In the genomic region with DNA sequence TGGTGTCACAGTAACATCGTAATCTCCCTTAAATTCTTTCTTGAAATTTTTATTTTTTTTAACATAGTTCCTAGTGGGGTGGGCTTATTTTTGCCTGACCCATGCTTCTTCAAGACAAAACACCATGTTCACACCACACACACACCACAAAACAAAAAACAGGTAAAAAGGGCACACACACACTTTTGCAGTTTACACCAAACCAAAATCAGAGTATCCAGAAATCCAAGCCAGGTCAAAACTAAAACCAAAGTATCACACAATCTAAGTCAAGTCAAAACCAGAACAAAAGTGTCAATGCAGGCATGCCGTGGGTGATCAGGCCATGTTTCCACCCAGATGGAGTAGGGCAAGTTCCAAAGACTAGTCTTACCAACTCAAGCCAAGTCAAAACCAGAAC, we compare ENCODE assay signal across 15 cellular contexts. TPM values are rescaled to one million over a fixed set of nuclear protein-coding genes. Genes with fewer than 3 reads are reported as not detected.
DNase-seq lines count a peak whose midpoint lies in the region; ATAC-seq, FAIRE-seq and TF ChIP-seq lines count a peak whose summit lies in the region.
"Not testable (repeated sequence)": the region's sequence is repeated elsewhere in the genome, so short reads cannot be mapped to it uniquely, and the experiment has no call there.
"Had no signal": no experiment of that assay in that cellular context is flagged by ENCODE, and none has a peak within 500 bp of the region (broad histone marks: within the 10 kb centered on the region; RNA-seq: fewer than 3 reads in every experiment).

No MANE protein-coding gene starts in this region.

- H3K4me1 Mint-ChIP-seq in IgD-negative memory B cell (peaks cover 10 to 19% (median 17%) of the 10 kb centered on the region in 3 donors), activated B cell treated with CpG ODN at 0.5 μM for 24 hours (peaks cover 38% of the 10 kb centered on the region), naive B cell (peaks cover 7 to 21% (median 18%) of the 10 kb centered on the region in 3 donors)

- peak overlapping the region; percentile 58 for H3K4me2 ChIP-seq in DOHH2 (ENCODE audit: low read length)

- not testable (repeated sequence) for DNase-seq in activated B cell treated with CpG ODN at 0.5 μM for 24 hours; epithelial cell of esophagus (ENCODE audit: low read depth); kidney; naive B cell

- POLR2A ChIA-PET in activated B cell treated with CpG ODN at 0.5 μM for 24 hours (lab: Charles Lee): not testable (repeated sequence)

- not testable (repeated sequence) for H3K9ac ChIP-seq in kidney (ENCODE audit: low read length in 2 of 2)

- peak overlapping the region in 3 of 4 donors; percentile 50 to 83 (median 65) for H3K4me3 Mint-ChIP-seq in IgD-negative memory B cell
- H3K4me3 Mint-ChIP-seq in activated B cell treated with CpG ODN at 0.5 μM for 24 hours: peak overlapping the region; percentile 76
- H3K4me3 Mint-ChIP-seq in naive B cell: not testable (repeated sequence)

- not testable (repeated sequence) for H3K9me2 ChIP-seq in DOHH2 (replicated peaks; ENCODE audit: control insufficient read depth, low read length)

- H3K4me3 ChIP-seq in DOHH2 (ENCODE audit: low read length): peak overlapping the region; percentile 75
- H3K4me3 ChIP-seq in epithelial cell of esophagus (ENCODE audit: low read length): peak overlapping the region; percentile 45
- peak overlapping the region; percentile 39 to 53 for H3K4me3 ChIP-seq in kidney (ENCODE audit: low read length in 2 of 2)
- not testable (repeated sequence) for H3K4me3 ChIP-seq in skin epidermis

- not testable (repeated sequence) for H4K20me1 ChIP-seq in DOHH2 (ENCODE audit: control insufficient read depth, insufficient read depth, low read depth, low read length)

- peaks cover 43% of the 10 kb centered on the region for H3K79me2 ChIP-seq in DOHH2 (ENCODE audit: control insufficient read depth, low read length)

- CTCF ChIA-PET in activated B cell treated with CpG ODN at 0.5 μM for 24 hours (lab: Charles Lee): not testable (repeated sequence)

- H3F3A ChIP-seq in DOHH2 (ENCODE audit: control insufficient read depth, insufficient read depth): not testable (repeated sequence)

- peaks cover 12% of the 10 kb centered on the region for H3K36me3 ChIP-seq in DOHH2 (ENCODE audit: control insufficient read depth, low read length)
- not testable (repeated sequence) for H3K36me3 ChIP-seq in kidney (ENCODE audit: control insufficient read depth in 1 of 2, insufficient read depth in 2 of 2, low read length in 2 of 2)

- not testable (repeated sequence) for FAIRE-seq in kidney (lab: Jason Lieb, UNC)

- H3K9me3 ChIP-seq in DOHH2 (ENCODE audit: control insufficient read depth, insufficient read depth, low read length); kidney (ENCODE audit: control insufficient read depth in 1 of 2, low read length in 2 of 2): not testable (repeated sequence)

- intact Hi-C loops in activated B cell treated with CpG ODN at 0.5 μM for 24 hours (cut with micrococcal nuclease): loop anchor here (1.0 kb wide), 1 partner anchor 8 kb away; no protein-coding TSS in a partner anchor
- intact Hi-C loops in kidney (cut with DNase I): not testable (repeated sequence)

- not testable (repeated sequence) for H3K27me3 ChIP-seq in DOHH2 (ENCODE audit: control insufficient read depth, low read length)

- H3K36me3 Mint-ChIP-seq in IgD-negative memory B cell; activated B cell treated with CpG ODN at 0.5 μM for 24 hours (ENCODE audit: low read depth); naive B cell: not testable (repeated sequence)

- H3K27ac ChIP-seq in DOHH2 (ENCODE audit: low read depth, low read length) (peak overlapping the region; percentile 74), kidney (ENCODE audit: low read depth in 2 of 2, low read length in 2 of 2) (peak overlapping the region in 1 of 2 donors; percentile 65), skin epidermis (peak overlapping the region in 11 of 21 experiments; percentile 47 to 76 (median 65))

- TF ChIP-seq CTCF in DOHH2 (IDR thresholded peaks at IDR 0.05; ENCODE audit: low read depth, low read length, poor library complexity, severe bottlenecking); activated B cell treated with CpG ODN at 0.5 μM for 24 hours (IDR thresholded peaks at IDR 0.05); epithelial cell of esophagus (IDR thresholded peaks at IDR 0.05; ENCODE audit: insufficient read depth, low read depth, low read length, missing control alignments); kidney (IDR thresholded peaks at IDR 0.05; ENCODE audit: borderline replicate concordance, extremely low read depth, insufficient read depth): not testable (repeated sequence)

- H3K27ac Mint-ChIP-seq in IgD-negative memory B cell: peak overlapping the region; percentile 81 to 97 (median 90)
- H3K27ac Mint-ChIP-seq in activated B cell treated with CpG ODN at 0.5 μM for 24 hours: peak overlapping the region; percentile 90
- peak overlapping the region in 5 of 6 donors; percentile 38 to 93 (median 84) for H3K27ac Mint-ChIP-seq in naive B cell

- not testable (repeated sequence) for ATAC-seq in activated B cell treated with CpG ODN at 0.5 μM for 24 hours (ENCODE audit: low read depth); naive B cell (ENCODE audit: low read depth in 2 of 2)

- peaks cover 52% of the 10 kb centered on the region for H3K4me1 ChIP-seq in DOHH2 (ENCODE audit: control insufficient read depth, low read length)
- H3K4me1 ChIP-seq in kidney (ENCODE audit: control insufficient read depth in 1 of 2, insufficient read depth in 1 of 2, low read depth in 1 of 2, low read length in 2 of 2): peaks cover 4 to 12% of the 10 kb centered on the region in 2 donors

- not testable (repeated sequence) for H3K9me3 Mint-ChIP-seq in IgD-negative memory B cell, activated B cell treated with CpG ODN at 0.5 μM for 24 hours
- peaks cover 0 to 18% (median 5%) of the 10 kb centered on the region in 7 donors for H3K9me3 Mint-ChIP-seq in naive B cell

- H3K27me3 Mint-ChIP-seq in IgD-negative memory B cell, activated B cell treated with CpG ODN at 0.5 μM for 24 hours, naive B cell: not testable (repeated sequence)

RNA-seq across cellular contexts. Expression of gene GPR15LG, which starts 2.4 kb away (rescaled TPM):
- polyA plus RNA-seq in IgD-negative memory B cell: not detected
- not detected in 2 replicates for total RNA-seq in activated B cell treated with CpG ODN at 0.5 μM for 24 hours
- 0.44 TPM for total RNA-seq in kidney
- polyA plus RNA-seq in kidney (ENCODE audit: insufficient read depth, low read depth, low replicate concordance): not detected
- not detected for polyA plus RNA-seq in naive B cell (ENCODE audit: low read depth in 6 of 6)
- total RNA-seq: A172, GM23248, LHCN-M2, PC-3, RPMI7951 had no signal
- polyA plus RNA-seq: AG04450, CD14-positive monocyte, GM23248, K562 had no signal

RNA-seq across cellular contexts. Expression of gene CDHR1, which starts 23.1 kb away (rescaled TPM):
- polyA plus RNA-seq in IgD-negative memory B cell (not detected), kidney (ENCODE audit: insufficient read depth, low read depth, low replicate concordance) (0.47 TPM), naive B cell (ENCODE audit: low read depth in 6 of 6) (under 1 TPM in 1 of 6 donors, not detected in 5; 0.08 TPM)
- total RNA-seq in activated B cell treated with CpG ODN at 0.5 μM for 24 hours (2.8 and 3.7 TPM in 2 replicates), kidney (1.1 TPM)
- total RNA-seq: A172, GM23248, LHCN-M2, PC-3, RPMI7951 had no signal
- polyA plus RNA-seq: AG04450, CD14-positive monocyte, GM23248 had no signal

RNA-seq across cellular contexts. Expression of gene GHITM, which starts 31.9 kb away (rescaled TPM):
- polyA plus RNA-seq in IgD-negative memory B cell: 226 TPM
- 113 and 114 TPM in 2 replicates for total RNA-seq in activated B cell treated with CpG ODN at 0.5 μM for 24 hours
- 134 TPM for total RNA-seq in kidney
- polyA plus RNA-seq in kidney (ENCODE audit: insufficient read depth, low read depth, low replicate concordance): 376 TPM
- polyA plus RNA-seq in naive B cell (ENCODE audit: low read depth in 6 of 6): 100 to 1,000 TPM; 241 to 563 (median 272) TPM

RNA-seq across cellular contexts. Expression of gene LRIT2, which starts 54.1 kb away (rescaled TPM):
- polyA plus RNA-seq in IgD-negative memory B cell: not detected
- not detected in 2 replicates for total RNA-seq in activated B cell treated with CpG ODN at 0.5 μM for 24 hours
- total RNA-seq in kidney: not detected
- polyA plus RNA-seq in kidney (ENCODE audit: insufficient read depth, low read depth, low replicate concordance): not detected
- not detected for polyA plus RNA-seq in naive B cell (ENCODE audit: low read depth in 6 of 6)
- total RNA-seq: A172, GM23248, K562, LHCN-M2, PC-3, RPMI7951 had no signal
- polyA plus RNA-seq: AG04450, CD14-positive monocyte, GM23248, K562 had no signal
